In genomic region chrX:137051978-137052640, GRCh38 we compare ENCODE assay signal across 9 cellular contexts. TPM values are rescaled to one million over a fixed set of nuclear protein-coding genes. Genes with fewer than 3 reads are reported as not detected.
DNase-seq lines count a peak whose midpoint lies in the region; ATAC-seq and TF ChIP-seq lines count a peak whose summit lies in the region.
"Had no signal": no experiment of that assay in that cellular context is flagged by ENCODE, and none has a peak within 500 bp of the region (broad histone marks: within the 10 kb centered on the region; RNA-seq: fewer than 3 reads in every experiment).

No MANE protein-coding gene starts in this region.

- peak; percentile 38 to 75 for TF ChIP-seq CTCF in tibial artery (IDR thresholded peaks at IDR 0.05)

- H3K4me1 ChIP-seq in HUES64 (ENCODE audit: insufficient read depth, low read length): no peaks in the 10 kb centered on the region
- H3K4me1 ChIP-seq in trophoblast cell (ENCODE audit: control insufficient read depth in 1 of 2, insufficient read depth in 2 of 2, low read length in 2 of 2): peaks cover 0 to 3% of the 10 kb centered on the region in 2 experiments
- H3K4me1 ChIP-seq in tibial artery: peaks cover 0 to 13% (median 8%) of the 10 kb centered on the region in 4 donors

- H3K79me1 ChIP-seq in trophoblast cell (ENCODE audit: low read length): no peaks in the 10 kb centered on the region

- H3K9me3 ChIP-seq in HUES64 (ENCODE audit: insufficient read depth, low read depth, low read length) (no peaks in the 10 kb centered on the region), trophoblast cell (ENCODE audit: insufficient read depth, low read depth, low read length) (no peaks in the 10 kb centered on the region), tibial artery (no peaks in the 10 kb centered on the region)

- H3K9ac ChIP-seq in HUES64 (ENCODE audit: low read depth, low read length) (no peak overlapping the region), trophoblast cell (ENCODE audit: low read length) (no peak overlapping the region)

- no peak overlapping the region for H3K4ac ChIP-seq in trophoblast cell (ENCODE audit: low read depth, low read length)

- peak overlapping the region; percentile 83 for H3K4me2 ChIP-seq in trophoblast cell (ENCODE audit: low read length)

- peak overlapping the region; percentile 54 for H4K12ac ChIP-seq in trophoblast cell (ENCODE audit: low read depth, low read length)

- H3K23ac ChIP-seq in trophoblast cell (ENCODE audit: low read length): no peak overlapping the region

- no peak overlapping the region for H3K14ac ChIP-seq in trophoblast cell (ENCODE audit: low read length)

- 1% methylated on average over 25 of the region's 37 CpGs for WGBS in HUES64
- WGBS in trophoblast cell (ENCODE audit: extremely low coverage, insufficient coverage, insufficient read length): no CpG with 5 or more reads among the region's 37 CpGs

- DNase-seq in DMS153 (lab: John Stamatoyannopoulos, UW) (peak; percentile 7), SHP77 (lab: John Stamatoyannopoulos, UW) (peak; percentile 5 to 32), activated gamma-delta T cell treated with Interleukin-2 at 50 U/mL for 16 hours (peak; percentile 73), Right ventricle myocardium inferior (ENCODE audit: missing footprints) (peak; percentile 72), trophoblast cell (peak; percentile 1 to 57), tibial artery (peak in 1 of 2 donors; percentile 65)

- intact Hi-C loops in Right ventricle myocardium inferior (cut with DNase I): loop anchor here (5.0 kb wide), 1 partner anchor 95 kb away; no protein-coding TSS in a partner anchor
- intact Hi-C loops in tibial artery (cut with DNase I; ENCODE audit: low total_unique reads): no loop called here

- no peak overlapping the region for H4K8ac ChIP-seq in trophoblast cell (ENCODE audit: low read depth, low read length)

- no peak overlapping the region for H3K27ac ChIP-seq in HUES64 (ENCODE audit: low read depth, low read length)
- H3K27ac ChIP-seq in trophoblast cell (ENCODE audit: low read depth, low read length): no peak overlapping the region
- H3K27ac ChIP-seq in tibial artery: no peak overlapping the region

- no peak overlapping the region for H4K91ac ChIP-seq in trophoblast cell (ENCODE audit: low read depth, low read length)

- H2AK5ac ChIP-seq in trophoblast cell (ENCODE audit: low read length): no peak overlapping the region

- H2AFZ ChIP-seq in trophoblast cell (ENCODE audit: insufficient read depth, low read length, poor library complexity): no peak overlapping the region

- no peaks in the 10 kb centered on the region for H3K79me2 ChIP-seq in trophoblast cell (ENCODE audit: control insufficient read depth, insufficient read depth, low read length, poor library complexity)

- no peak overlapping the region for H2BK5ac ChIP-seq in trophoblast cell (ENCODE audit: low read depth, low read length, poor library complexity)

- ATAC-seq in GM21515 (IDR thresholded peaks at IDR 0.05; ENCODE audit: unreplicated experiment): peak; percentile 98
- ATAC-seq in Right ventricle myocardium inferior: peak; percentile 75

- peak overlapping the region; percentile 54 for H3K4me3 ChIP-seq in HUES64 (ENCODE audit: low read length)
- H3K4me3 ChIP-seq in trophoblast cell (ENCODE audit: low read depth, low read length): no peak overlapping the region
- peak overlapping the region; percentile 36 to 48 for H3K4me3 ChIP-seq in tibial artery

- H3K27me3 ChIP-seq in HUES64 (ENCODE audit: insufficient read depth, low read length) (peaks cover 69% of the 10 kb centered on the region), trophoblast cell (ENCODE audit: insufficient read depth, low read length) (no peaks in the 10 kb centered on the region), tibial artery (no peaks in the 10 kb centered on the region)

- H2BK12ac ChIP-seq in trophoblast cell (ENCODE audit: low read length): no peak overlapping the region

- no peak overlapping the region for H3K18ac ChIP-seq in trophoblast cell (ENCODE audit: low read length)

- H3K36me3 ChIP-seq in HUES64 (ENCODE audit: insufficient read depth, low read length) (no peaks in the 10 kb centered on the region), trophoblast cell (ENCODE audit: control insufficient read depth in 1 of 2, insufficient read depth in 2 of 2, low read length in 2 of 2) (no peaks in the 10 kb centered on the region), tibial artery (no peaks in the 10 kb centered on the region)

- H2BK120ac ChIP-seq in trophoblast cell (ENCODE audit: insufficient read depth, low read length, poor library complexity): no peak overlapping the region

RNA-seq across cellular contexts. Expression of gene GPR101, which starts 18.3 kb away (rescaled TPM):
- not detected for polyA plus RNA-seq in HUES64 (2013, experiment 1 of 2)
- not detected for polyA plus RNA-seq in HUES64 (2013, experiment 2 of 2)
- total RNA-seq in Right ventricle myocardium inferior: not detected
- not detected in 2 replicates for polyA plus RNA-seq in trophoblast cell (2013)
- total RNA-seq: subcutaneous adipose tissue had no signal
